25 cellular contexts compared by ENCODE assay signal in the genomic region with DNA sequence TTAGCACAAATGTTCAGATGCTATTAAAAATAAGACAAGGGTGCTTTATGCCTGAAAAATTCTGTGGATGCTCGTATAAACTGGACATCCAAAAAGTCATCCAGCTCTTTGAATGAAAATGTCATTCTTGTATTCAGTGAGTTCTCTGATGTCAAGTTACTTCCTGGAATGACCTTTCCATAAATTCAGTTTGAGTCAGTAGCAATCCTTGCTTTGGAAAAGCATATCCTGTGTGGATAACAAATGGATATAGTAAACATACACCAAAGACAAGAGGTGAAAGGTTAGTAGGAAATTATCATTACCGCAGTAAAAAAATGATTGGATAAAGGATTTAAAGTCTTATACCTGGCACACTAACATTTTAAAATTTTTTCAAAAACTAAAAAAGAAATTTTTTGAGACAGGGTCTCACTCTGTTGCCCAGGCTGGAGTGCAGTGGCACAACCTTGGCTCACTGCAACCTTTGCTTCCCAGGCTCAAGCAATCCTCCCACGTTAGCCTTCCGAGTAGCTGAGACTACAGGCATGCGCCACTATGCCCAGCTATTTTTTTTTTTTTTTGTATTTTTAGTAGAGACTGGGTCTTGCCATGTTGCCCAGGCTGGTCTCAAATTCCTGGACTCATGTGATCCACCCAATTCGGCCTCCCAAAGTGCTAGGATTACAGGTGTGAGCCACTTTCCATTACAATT. TPM values are rescaled to one million over a fixed set of nuclear protein-coding genes. Genes with fewer than 3 reads are reported as not detected.
"Had no signal": no experiment of that assay in that cellular context is flagged by ENCODE, and none has a peak within 500 bp of the region (broad histone marks: within the 10 kb centered on the region; RNA-seq: fewer than 3 reads in every experiment).

No MANE protein-coding gene starts in this region.

- H3K4me1 Mint-ChIP-seq: endodermal cell; naive B cell; naive thymus-derived CD8-positive, alpha-beta T cell had no signal

- H3K4me3 Mint-ChIP-seq: effector memory CD8-positive, alpha-beta T cell; endodermal cell; mesothelial cell of epicardium; naive B cell; naive thymus-derived CD8-positive, alpha-beta T cell had no signal

- H3K27ac Mint-ChIP-seq: effector memory CD8-positive, alpha-beta T cell; endodermal cell; mesothelial cell of epicardium; naive B cell; naive thymus-derived CD8-positive, alpha-beta T cell had no signal

- H3K4me1 ChIP-seq: gastroesophageal sphincter, left lung had no signal

- H3K4me3 ChIP-seq: coronary artery, esophagus squamous epithelium, gastroesophageal sphincter, heart right ventricle, left lung, lung, mucosa of descending colon had no signal

- H3K27me3 ChIP-seq: esophagus squamous epithelium, gastroesophageal sphincter, heart right ventricle, left lung had no signal

- H3K36me3 ChIP-seq: esophagus squamous epithelium, gastroesophageal sphincter, heart right ventricle, left lung had no signal

- ATAC-seq: effector memory CD8-positive, alpha-beta T cell; esophagus mucosa; gastroesophageal sphincter; heart right ventricle; left cardiac atrium; left lung; left ventricle myocardium superior; mucosa of descending colon; naive thymus-derived CD8-positive, alpha-beta T cell had no signal

- DNase-seq: effector CD8-positive, alpha-beta T cell; effector memory CD8-positive, alpha-beta T cell; endodermal cell; erythroblast; esophagus squamous epithelium; foreskin fibroblast; heart right ventricle; hippocampal formation; left cardiac atrium; left lung; left ventricle myocardium superior; mesenchymal stem cell; mucosa of descending colon; naive B cell; naive thymus-derived CD8-positive, alpha-beta T cell had no signal

- H3K9me3 ChIP-seq: gastroesophageal sphincter had no signal

- H3K27ac ChIP-seq: coronary artery, epithelial cell of prostate, gastroesophageal sphincter, heart right ventricle, left lung had no signal

- H3K9me3 Mint-ChIP-seq: effector memory CD8-positive, alpha-beta T cell had no signal

RNA-seq across cellular contexts. Expression of a gene that starts 10.8 kb away (rescaled TPM):
- polyA plus RNA-seq: naive thymus-derived CD8-positive, alpha-beta T cell had no signal

RNA-seq across cellular contexts. Expression of a gene that starts 59.5 kb away (rescaled TPM):
- total RNA-seq: endodermal cell; esophagus mucosa; frontal cortex; gastroesophageal sphincter; heart right ventricle; left cardiac atrium; left lung; left ventricle myocardium superior; lung; mesenteric fat pad; mesothelial cell of epicardium; mucosa of descending colon; myocyte; naive thymus-derived CD8-positive, alpha-beta T cell had no signal
- polyA plus RNA-seq: keratinocyte; lung; naive thymus-derived CD8-positive, alpha-beta T cell had no signal
